15 cellular contexts compared by ENCODE assay signal in genomic region chr14:103504991-103505565, GRCh38. TPM values are rescaled to one million over a fixed set of nuclear protein-coding genes. Genes with fewer than 3 reads are reported as not detected.
DNase-seq lines count a peak whose midpoint lies in the region; ATAC-seq and TF ChIP-seq lines count a peak whose summit lies in the region.
"Had no signal": no experiment of that assay in that cellular context is flagged by ENCODE, and none has a peak within 500 bp of the region (broad histone marks: within the 10 kb centered on the region; RNA-seq: fewer than 3 reads in every experiment).

No MANE protein-coding gene starts in this region.

- peaks cover 45 to 73% of the 10 kb centered on the region in 2 donors for H3K36me3 Mint-ChIP-seq in CD4-positive, alpha-beta memory T cell
- H3K36me3 Mint-ChIP-seq in naive B cell = peaks cover 21 to 29% of the 10 kb centered on the region in 2 donors

- TF ChIP-seq CTCF in HEK293 (tag by site-specific recombination; IDR thresholded peaks at IDR 0.05) (no peak), choroid plexus epithelial cell (conservative IDR thresholded peaks at IDR 0.05; ENCODE audit: low read depth, low read length) (peak; percentile 34)

- peaks cover 0 to 1% (median 0%) of the 10 kb centered on the region in 8 donors for H3K9me3 Mint-ChIP-seq in CD4-positive, alpha-beta memory T cell
- H3K9me3 Mint-ChIP-seq in naive B cell = no peaks in the 10 kb centered on the region
- H3K9me3 Mint-ChIP-seq: activated CD4-positive, alpha-beta memory T cell treated with anti-CD3 and anti-CD28 coated beads for 36 hours; activated naive CD8-positive, alpha-beta T cell treated with anti-CD3 and anti-CD28 coated beads, Interleukin-2, amount 10 ng/mL, durations not matched to agents 7 days and 5 days had no signal

- DNase-seq in CD4-positive, alpha-beta memory T cell = no peak
- DNase-seq in choroid plexus epithelial cell (ENCODE audit: low read depth) (peak; percentile 26), naive B cell (no peak), T-helper 1 cell (no peak), CD1c-positive myeloid dendritic cell (ENCODE audit: extremely low spot score) (no peak)
- DNase-seq: activated CD4-positive, alpha-beta memory T cell treated with anti-CD3 and anti-CD28 coated beads for 36 hours; activated naive CD8-positive, alpha-beta T cell treated with anti-CD3 and anti-CD28 coated beads, Interleukin-2, amount 10 ng/mL, durations not matched to agents 7 days and 5 days; lower lobe of right lung; NCI-H2029 treated with DMSO at 0.1 percent for 48 hours; stimulated activated CD4-positive, alpha-beta T cell treated with anti-CD3 and anti-CD28 coated beads, Interleukin-2, amount 100 ng/mL, for 24 hours; stimulated activated naive CD4-positive, alpha-beta T cell had no signal

- ATAC-seq in naive B cell (ENCODE audit: low read depth in 2 of 2) (no peak), HG03460 (IDR thresholded peaks at IDR 0.05; ENCODE audit: unreplicated experiment) (no peak), GM18520 (IDR thresholded peaks at IDR 0.05; ENCODE audit: unreplicated experiment) (no peak)
- ATAC-seq: lower lobe of right lung had no signal

- no peaks in the 10 kb centered on the region for H3K9me3 ChIP-seq in CD4-positive, alpha-beta memory T cell (ENCODE audit: control insufficient read depth in 1 of 2, low read length in 2 of 2)
- no peaks in the 10 kb centered on the region for H3K9me3 ChIP-seq in HEK293 (ENCODE audit: control insufficient read depth, insufficient read depth, low read depth, low read length)
- H3K9me3 ChIP-seq: lower lobe of right lung had no signal

- intact Hi-C loops in CD4-positive, alpha-beta memory T cell (cut with micrococcal nuclease) = no loop called here

- CTCF ChIA-PET in CD4-positive, alpha-beta memory T cell (lab: Charles Lee; ENCODE audit: partially characterized antibody) = interaction anchor here (0.6 to 1.2 kb wide), 2 partner anchors 16 to 810 kb away, joined by 3 to 5 read pairs; no protein-coding TSS in a partner anchor
- CTCF ChIA-PET in HEK293 (lab: Yijun Ruan, JAX) = interaction anchor here (0.6 to 2.6 kb wide), 3 partner anchors 14 to 168 kb away, joined by 3 to 13 read pairs (median 3); no protein-coding TSS in a partner anchor

- peak overlapping the region in 6 of 7 donors; percentile 16 to 89 (median 69) for H3K27ac Mint-ChIP-seq in CD4-positive, alpha-beta memory T cell
- peak overlapping the region in 4 of 6 donors; percentile 54 to 93 (median 61) for H3K27ac Mint-ChIP-seq in naive B cell
- H3K27ac Mint-ChIP-seq: activated CD4-positive, alpha-beta memory T cell treated with anti-CD3 and anti-CD28 coated beads for 36 hours; activated naive CD8-positive, alpha-beta T cell treated with anti-CD3 and anti-CD28 coated beads, Interleukin-2, amount 10 ng/mL, durations not matched to agents 7 days and 5 days had no signal

- H3K4me3 ChIP-seq in CD4-positive, alpha-beta memory T cell (ENCODE audit: low read length in 2 of 2) = no peak overlapping the region
- H3K4me3 ChIP-seq in HEK293 (ENCODE audit: low read depth, low read length) (no peak overlapping the region), choroid plexus epithelial cell (ENCODE audit: low read depth, low read length) (no peak overlapping the region)
- H3K4me3 ChIP-seq: lower lobe of right lung had no signal

- peak overlapping the region in 1 of 8 donors; percentile 46 for H3K4me3 Mint-ChIP-seq in CD4-positive, alpha-beta memory T cell
- H3K4me3 Mint-ChIP-seq in naive B cell = peak overlapping the region in 1 of 8 donors; percentile 7
- H3K4me3 Mint-ChIP-seq: activated CD4-positive, alpha-beta memory T cell treated with anti-CD3 and anti-CD28 coated beads for 36 hours; activated naive CD8-positive, alpha-beta T cell treated with anti-CD3 and anti-CD28 coated beads, Interleukin-2, amount 10 ng/mL, durations not matched to agents 7 days and 5 days had no signal

- peaks cover 44% of the 10 kb centered on the region for H3K36me3 ChIP-seq in CD4-positive, alpha-beta memory T cell (ENCODE audit: insufficient read depth, low read length)
- H3K36me3 ChIP-seq in HEK293 (ENCODE audit: control insufficient read depth in 2 of 2, insufficient read depth in 1 of 2, low read length in 2 of 2) = peaks cover 17 to 82% of the 10 kb centered on the region in 2 experiments

- POLR2A ChIA-PET in CD4-positive, alpha-beta memory T cell (lab: Charles Lee; ENCODE audit: partially characterized antibody) = no interaction called here
- POLR2A ChIA-PET in HEK293 (lab: Yijun Ruan, JAX) = no interaction called here

- H3K27me3 ChIP-seq in CD4-positive, alpha-beta memory T cell (ENCODE audit: insufficient read depth, low read length) = no peaks in the 10 kb centered on the region

- peaks cover under 1% of the 10 kb centered on the region for H3K4me1 ChIP-seq in CD4-positive, alpha-beta memory T cell (ENCODE audit: insufficient read depth, low read length)
- no peaks in the 10 kb centered on the region for H3K4me1 ChIP-seq in HEK293 (ENCODE audit: control insufficient read depth, insufficient read depth, low read length)
- H3K4me1 ChIP-seq: parathyroid adenoma had no signal

- H3K27ac ChIP-seq in CD4-positive, alpha-beta memory T cell (ENCODE audit: low read depth, low read length) = no peak overlapping the region
- no peak overlapping the region for H3K27ac ChIP-seq in HEK293 (ENCODE audit: extremely low read depth, low read depth, low read length)
- H3K27ac ChIP-seq: lower lobe of right lung, parathyroid adenoma had no signal

- H3K27me3 Mint-ChIP-seq in CD4-positive, alpha-beta memory T cell = no peaks in the 10 kb centered on the region
- H3K27me3 Mint-ChIP-seq in naive B cell = no peaks in the 10 kb centered on the region
- H3K27me3 Mint-ChIP-seq: activated CD4-positive, alpha-beta memory T cell treated with anti-CD3 and anti-CD28 coated beads for 36 hours; activated naive CD8-positive, alpha-beta T cell treated with anti-CD3 and anti-CD28 coated beads, Interleukin-2, amount 10 ng/mL, durations not matched to agents 7 days and 5 days had no signal

- H3K4me1 Mint-ChIP-seq in CD4-positive, alpha-beta memory T cell = peaks cover 3 to 4% (median 3%) of the 10 kb centered on the region in 4 donors
- peaks cover 12 to 15% (median 15%) of the 10 kb centered on the region in 3 donors for H3K4me1 Mint-ChIP-seq in naive B cell

TF ChIP-seq in HEK293, 187 proteins besides CTCF, POLR2A, EP300 and RAD21:
- no peak for TF ChIP-seq ZNF658 (tag by site-specific recombination; IDR thresholded peaks at IDR 0.05)
- 0 out of 2 replicates have a peak, but pooled peaks have one; percentile 24 for TF ChIP-seq ZNF394 (tag by site-specific recombination; IDR thresholded peaks at IDR 0.05; ENCODE audit: borderline replicate concordance)

RNA-seq across cellular contexts. Expression of gene CKB, which starts 17.6 kb away (rescaled TPM):
- total RNA-seq in CD4-positive, alpha-beta memory T cell = 1 to 10 TPM; 2.8 to 3.0 TPM
- 1 to 10 TPM; 2.0 to 2.1 TPM for polyA plus RNA-seq in CD4-positive, alpha-beta memory T cell
- under 1 TPM in 2 of 6 donors, not detected in 4; 0.80 to 1.00 TPM for polyA plus RNA-seq in naive B cell (ENCODE audit: low read depth in 6 of 6)

RNA-seq across cellular contexts. Expression of gene TRMT61A, which starts 23.9 kb away (rescaled TPM):
- total RNA-seq in CD4-positive, alpha-beta memory T cell = 10 to 100 TPM; 14.0 TPM
- 1 to 10 TPM; 4.6 to 9.3 TPM for polyA plus RNA-seq in CD4-positive, alpha-beta memory T cell
- 10 to 100 TPM in 1 of 6 donors, 1 to 10 TPM in 5; 6.2 to 13.9 (median 8.3) TPM for polyA plus RNA-seq in naive B cell (ENCODE audit: low read depth in 6 of 6)

RNA-seq across cellular contexts. Expression of gene BAG5, which starts 57.4 kb away (rescaled TPM):
- total RNA-seq in CD4-positive, alpha-beta memory T cell = 10 to 100 TPM; 37.0 to 37.1 TPM
- 10 to 100 TPM; 33.1 to 39.5 TPM for polyA plus RNA-seq in CD4-positive, alpha-beta memory T cell
- 10 to 100 TPM; 11.0 to 55.5 (median 41.9) TPM for polyA plus RNA-seq in naive B cell (ENCODE audit: low read depth in 6 of 6)

RNA-seq across cellular contexts. Expression of gene COA8, which starts 57.7 kb away (rescaled TPM):
- total RNA-seq in CD4-positive, alpha-beta memory T cell = 10 to 100 TPM; 26.1 to 29.2 TPM
- polyA plus RNA-seq in CD4-positive, alpha-beta memory T cell = 10 to 100 TPM; 52.9 to 63.9 TPM
- 10 to 100 TPM; 47.5 to 70.7 (median 57.8) TPM for polyA plus RNA-seq in naive B cell (ENCODE audit: low read depth in 6 of 6)
